Comparison of ENCODE assay signal across 13 cellular contexts in genomic region chr7:70506463-70506862, GRCh38.
DNase-seq lines count a peak whose midpoint lies in the region; ATAC-seq, FAIRE-seq and TF ChIP-seq lines count a peak whose summit lies in the region.
"Had no signal": no experiment of that assay in that cellular context is flagged by ENCODE, and none has a peak within 500 bp of the region (broad histone marks: within the 10 kb centered on the region; RNA-seq: fewer than 3 reads in every experiment).

No MANE protein-coding gene starts in this region.

- H3K27ac Mint-ChIP-seq in activated naive CD4-positive, alpha-beta T cell treated with anti-CD3 and anti-CD28 coated beads, Interleukin-2, amount 50 U/mL, for 72 hours: no peak overlapping the region
- H3K27ac Mint-ChIP-seq: CD14-positive monocyte had no signal

- no peaks in the 10 kb centered on the region for H3K9me3 ChIP-seq in HEK293 (ENCODE audit: control insufficient read depth, insufficient read depth, low read depth, low read length)
- no peaks in the 10 kb centered on the region for H3K9me3 ChIP-seq in OCI-LY7 (ENCODE audit: low read length)
- H3K9me3 ChIP-seq in colonic mucosa: no peaks in the 10 kb centered on the region
- H3K9me3 ChIP-seq: lower lobe of right lung, testis had no signal

- no peak for FAIRE-seq in GM12892 (lab: Jason Lieb, UNC)

- no TSS peak for BruUV-seq in OCI-LY7 (replicated peaks; lab: Mats Ljungman, UMichigan)

- no peaks in the 10 kb centered on the region for H3K36me3 Mint-ChIP-seq in activated naive CD4-positive, alpha-beta T cell treated with anti-CD3 and anti-CD28 coated beads, Interleukin-2, amount 50 U/mL, for 72 hours
- H3K36me3 Mint-ChIP-seq: CD14-positive monocyte had no signal

- no peak for TF ChIP-seq POLR2A in GM12892 (IDR thresholded peaks at IDR 0.05; ENCODE audit: low read depth, low read length)

- POLR2A ChIA-PET in HEK293 (lab: Yijun Ruan, JAX) (no interaction called here), OCI-LY7 (lab: Charles Lee) (interaction anchor here (0.6 kb wide), 1 partner anchor 24 kb away, joined by 3 read pairs; no protein-coding TSS in a partner anchor), RWPE1 (lab: Yijun Ruan, JAX; ENCODE audit: low non-redundant PET) (no interaction called here)

- CTCF ChIA-PET in HEK293 (lab: Yijun Ruan, JAX) (interaction anchor here (1.0 kb wide), 1 partner anchor 464 kb away, joined by 3 read pairs; no protein-coding TSS in a partner anchor), OCI-LY7 (lab: Charles Lee; ENCODE audit: unreplicated experiment) (no interaction called here), RWPE1 (lab: Yijun Ruan, JAX) (interaction anchor here (0.6 kb wide), 1 partner anchor 217 kb away, joined by 3 read pairs; no protein-coding TSS in a partner anchor)

- TF ChIP-seq CTCF in HEK293 (tag by site-specific recombination; IDR thresholded peaks at IDR 0.05) (peak; percentile 56), OCI-LY7 (conservative IDR thresholded peaks at IDR 0.05; ENCODE audit: low read length) (peak; percentile 74), RWPE1 (conservative IDR thresholded peaks at IDR 0.05; ENCODE audit: low read depth) (no peak), colonic mucosa (IDR thresholded peaks at IDR 0.05) (no peak)

- no peaks in the 10 kb centered on the region for H3K9me2 ChIP-seq in OCI-LY7 (ENCODE audit: insufficient read depth, low read length)

- no peaks in the 10 kb centered on the region for H3K4me1 ChIP-seq in HEK293 (ENCODE audit: control insufficient read depth, insufficient read depth, low read length)
- peaks cover 7% of the 10 kb centered on the region for H3K4me1 ChIP-seq in OCI-LY7 (ENCODE audit: insufficient read depth, low read length, poor library complexity, severe bottlenecking)
- H3K4me1 ChIP-seq in colonic mucosa: no peaks in the 10 kb centered on the region
- H3K4me1 ChIP-seq: lower lobe of right lung, testis had no signal

- DNase-seq in D341Med (ENCODE audit: low spot score): peak; percentile 71
- DNase-seq in OCI-LY7 (ENCODE audit: low spot score): peak; percentile 52
- DNase-seq in left colon: peak in 1 of 2 donors; percentile 13
- no peak for DNase-seq in GM12892 (ENCODE audit: insufficient read length)
- no peak for DNase-seq in activated naive CD4-positive, alpha-beta T cell treated with anti-CD3 and anti-CD28 coated beads, Interleukin-2, amount 50 U/mL, for 72 hours (ENCODE audit: low spot score in 2 of 2)
- DNase-seq in RWPE1 (ENCODE audit: low spot score): no peak
- no peak for DNase-seq in colonic mucosa
- DNase-seq: activated CD4-positive, alpha-beta T cell treated with anti-CD3 and anti-CD28 coated beads for 1 hour; lower lobe of right lung; NCI-H187; testis had no signal

- no peak overlapping the region for H3K4me2 ChIP-seq in OCI-LY7 (ENCODE audit: low read length)

- no peaks in the 10 kb centered on the region for H4K20me1 ChIP-seq in OCI-LY7 (ENCODE audit: insufficient read depth, low read length)

- H3K9me3 Mint-ChIP-seq in activated naive CD4-positive, alpha-beta T cell treated with anti-CD3 and anti-CD28 coated beads, Interleukin-2, amount 50 U/mL, for 72 hours: no peaks in the 10 kb centered on the region

- peak; percentile 57 for ATAC-seq in left colon
- no peak for ATAC-seq in activated naive CD4-positive, alpha-beta T cell treated with anti-CD3 and anti-CD28 coated beads, Interleukin-2, amount 50 U/mL, for 72 hours

- no peaks in the 10 kb centered on the region for H3K27me3 ChIP-seq in colonic mucosa
- H3K27me3 ChIP-seq: testis had no signal

- no peak overlapping the region for H3K27ac ChIP-seq in HEK293 (ENCODE audit: extremely low read depth, low read depth, low read length)
- no peak overlapping the region for H3K27ac ChIP-seq in OCI-LY7 (ENCODE audit: low read depth, low read length, poor library complexity, severe bottlenecking)
- no peak overlapping the region for H3K27ac ChIP-seq in RWPE1
- no peak overlapping the region for H3K27ac ChIP-seq in colonic mucosa
- H3K27ac ChIP-seq: lower lobe of right lung, testis had no signal

- no peak overlapping the region for H3K9ac ChIP-seq in colonic mucosa (ENCODE audit: low read depth in 2 of 2, low read length in 2 of 2)

- no peak overlapping the region for H2AFZ ChIP-seq in OCI-LY7 (ENCODE audit: low read length)

- H3K36me3 ChIP-seq in HEK293 (ENCODE audit: control insufficient read depth in 2 of 2, insufficient read depth in 1 of 2, low read length in 2 of 2): no peaks in the 10 kb centered on the region
- H3K36me3 ChIP-seq in OCI-LY7 (ENCODE audit: insufficient read depth, low read length): no peaks in the 10 kb centered on the region
- H3K36me3 ChIP-seq in colonic mucosa: no peaks in the 10 kb centered on the region
- H3K36me3 ChIP-seq: lower lobe of right lung had no signal

- H3K79me2 ChIP-seq in OCI-LY7 (ENCODE audit: insufficient read depth, low read depth, low read length): no peaks in the 10 kb centered on the region

- intact Hi-C loops in OCI-LY7 (cut with micrococcal nuclease; ENCODE audit: unreplicated experiment) (loop anchor here (5.0 kb wide), 1 partner anchor 314 kb away; no protein-coding TSS in a partner anchor), left colon (cut with DNase I, micrococcal nuclease) (no loop called here), colonic mucosa (cut with DNase I) (no loop called here)

- no peak overlapping the region for H3K4me3 ChIP-seq in HEK293 (ENCODE audit: low read depth, low read length)
- H3K4me3 ChIP-seq in OCI-LY7 (ENCODE audit: low read depth, low read length, poor library complexity, severe bottlenecking): no peak overlapping the region
- no peak overlapping the region for H3K4me3 ChIP-seq in colonic mucosa
- H3K4me3 ChIP-seq: lower lobe of right lung, testis had no signal

TF ChIP-seq in HEK293, 187 proteins besides CTCF, POLR2A, EP300 and RAD21:
- no peak for TF ChIP-seq ZNF792 (tag by site-specific recombination; IDR thresholded peaks at IDR 0.05)
- TF ChIP-seq ZBTB21 (tag by site-specific recombination; IDR thresholded peaks at IDR 0.05): no peak
- no peak for TF ChIP-seq ZNF623 (tag by site-specific recombination; IDR thresholded peaks at IDR 0.05)
- no peak for TF ChIP-seq TCF7L2 (IDR thresholded peaks at IDR 0.05; ENCODE audit: borderline replicate concordance, low read depth, low read length)
- TF ChIP-seq ZNF768 (tag by site-specific recombination; IDR thresholded peaks at IDR 0.05): no peak
- no peak for TF ChIP-seq ZBTB17 (tag by site-specific recombination; IDR thresholded peaks at IDR 0.05)
- no peak for TF ChIP-seq BCL11B (tag by site-specific recombination; IDR thresholded peaks at IDR 0.05; ENCODE audit: low read depth)
- no peak for TF ChIP-seq ZNF544 (tag by site-specific recombination; IDR thresholded peaks at IDR 0.05)
- TF ChIP-seq ZNF473 (tag by site-specific recombination; IDR thresholded peaks at IDR 0.05): no peak
- no peak for TF ChIP-seq ZNF324 (tag by site-specific recombination; IDR thresholded peaks at IDR 0.05)
- no peak for TF ChIP-seq TRIM28 (IDR thresholded peaks at IDR 0.05; ENCODE audit: borderline replicate concordance, low read length)
- TF ChIP-seq, protein P1, sequence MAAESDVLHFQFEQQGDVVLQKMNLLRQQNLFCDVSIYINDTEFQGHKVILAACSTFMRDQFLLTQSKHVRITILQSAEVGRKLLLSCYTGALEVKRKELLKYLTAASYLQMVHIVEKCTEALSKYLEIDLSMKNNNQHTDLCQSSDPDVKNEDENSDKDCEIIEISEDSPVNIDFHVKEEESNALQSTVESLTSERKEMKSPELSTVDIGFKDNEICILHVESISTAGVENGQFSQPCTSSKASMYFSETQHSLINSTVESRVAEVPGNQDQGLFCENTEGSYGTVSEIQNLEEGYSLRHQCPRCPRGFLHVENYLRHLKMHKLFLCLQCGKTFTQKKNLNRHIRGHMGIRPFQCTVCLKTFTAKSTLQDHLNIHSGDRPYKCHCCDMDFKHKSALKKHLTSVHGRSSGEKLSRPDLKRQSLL (tag by site-specific recombination; IDR thresholded peaks at IDR 0.05): no peak
- no peak for TF ChIP-seq KLF16 (tag by site-specific recombination; IDR thresholded peaks at IDR 0.05)
- TF ChIP-seq ZBTB11 (tag by site-specific recombination; conservative IDR thresholded peaks at IDR 0.05; ENCODE audit: low read depth): no peak
- TF ChIP-seq ZNF658 (tag by site-specific recombination; IDR thresholded peaks at IDR 0.05): no peak
- no peak for TF ChIP-seq KLF1 (tag by site-specific recombination; IDR thresholded peaks at IDR 0.05)

Comparison
In these comparisons a context has a peak if more than half of its experiments do, and no peak if none do; other contexts are left out.
1. DNase-seq: peak in D341Med (single experiment) and OCI-LY7 (single experiment); none in GM12892 (single experiment), activated naive CD4-positive, alpha-beta T cell treated with anti-CD3 and anti-CD28 coated beads, Interleukin-2, amount 50 U/mL, for 72 hours (0 of 2), RWPE1 (single experiment) and colonic mucosa (single experiment).
2. CTCF ChIP-seq: peak in HEK293 (single experiment) and OCI-LY7 (single experiment); none in RWPE1 (single experiment) and colonic mucosa (single experiment).